1 cellular context compared by ENCODE assay signal in the genomic region with DNA sequence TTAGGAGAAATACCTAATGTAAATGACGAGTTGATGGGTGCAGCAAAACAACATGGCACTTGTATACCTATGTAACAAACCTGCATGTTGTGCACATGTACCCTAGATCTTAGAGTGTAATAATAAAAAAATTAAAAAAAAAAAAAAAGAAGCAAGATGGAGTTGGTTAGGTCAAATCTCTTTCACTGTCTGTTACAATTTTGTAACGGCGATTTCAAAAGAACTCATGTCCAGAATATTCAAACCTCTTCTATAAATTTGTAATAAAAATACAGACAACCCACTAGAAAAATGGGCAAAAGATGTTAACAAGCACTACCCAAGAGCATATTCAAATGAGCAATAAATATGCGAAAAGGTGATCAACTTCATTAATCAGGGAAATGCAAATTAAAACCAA.
A peak's percentile ranks its signal among the peaks of the same experiment; 100 is the strongest.
TF ChIP-seq lines count a peak whose summit lies in the region.

No MANE protein-coding gene starts in this region.

TF ChIP-seq in K562, 482 proteins besides CTCF, POLR2A, EP300 and RAD21 (continued from another document and continues in another):
- TF ChIP-seq, protein P1, sequence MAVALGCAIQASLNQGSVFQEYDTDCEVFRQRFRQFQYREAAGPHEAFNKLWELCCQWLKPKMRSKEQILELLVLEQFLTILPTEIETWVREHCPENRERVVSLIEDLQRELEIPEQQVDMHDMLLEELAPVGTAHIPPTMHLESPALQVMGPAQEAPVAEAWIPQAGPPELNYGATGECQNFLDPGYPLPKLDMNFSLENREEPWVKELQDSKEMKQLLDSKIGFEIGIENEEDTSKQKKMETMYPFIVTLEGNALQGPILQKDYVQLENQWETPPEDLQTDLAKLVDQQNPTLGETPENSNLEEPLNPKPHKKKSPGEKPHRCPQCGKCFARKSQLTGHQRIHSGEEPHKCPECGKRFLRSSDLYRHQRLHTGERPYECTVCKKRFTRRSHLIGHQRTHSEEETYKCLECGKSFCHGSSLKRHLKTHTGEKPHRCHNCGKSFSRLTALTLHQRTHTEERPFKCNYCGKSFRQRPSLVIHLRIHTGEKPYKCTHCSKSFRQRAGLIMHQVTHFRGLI (CRISPR knock-in tag; IDR thresholded peaks at IDR 0.05): peak; percentile 94
- TF ChIP-seq NFIX (CRISPR knock-in tag; IDR thresholded peaks at IDR 0.05; ENCODE audit: low read depth) (peak; percentile 40), ZNF347 (CRISPR knock-in tag; IDR thresholded peaks at IDR 0.05; ENCODE audit: low read depth) (0 out of 2 replicates have a peak, but pooled peaks have one; percentile 53), ETS2 (tag; IDR thresholded peaks at IDR 0.05; ENCODE audit: borderline replicate concordance, poor library complexity, severe bottlenecking) (peak; percentile 85), ZNF41 (CRISPR knock-in tag; conservative IDR thresholded peaks at IDR 0.05) (peak; percentile 81), ETV1 (tag; conservative IDR thresholded peaks at IDR 0.05; ENCODE audit: low read depth) (peak; percentile 29; the same call in 1 of the 2 replicates), XRCC5 (IDR thresholded peaks at IDR 0.05; ENCODE audit: low read depth, low read length) (no peak), ZBTB17 (CRISPR knock-in tag; IDR thresholded peaks at IDR 0.05) (peak; percentile 80), ZNF57 (CRISPR knock-in tag; IDR thresholded peaks at IDR 0.05) (0 out of 2 replicates have a peak, but pooled peaks have one; percentile 57), POLR2H (tag; IDR thresholded peaks at IDR 0.05; ENCODE audit: low read depth) (peak; percentile 75), NFXL1 (CRISPR knock-in tag; IDR thresholded peaks at IDR 0.05) (peak; percentile 27; the same call in 1 of the 2 replicates), MECOM (CRISPR knock-in tag; IDR thresholded peaks at IDR 0.05) (peak; percentile 91), HDAC8 (tag; IDR thresholded peaks at IDR 0.05) (no peak), NFE2L1 (tag; IDR thresholded peaks at IDR 0.05; ENCODE audit: borderline replicate concordance, low read depth) (peak; percentile 61; the same call in 1 of the 2 replicates), ZNF354B (CRISPR knock-in tag; IDR thresholded peaks at IDR 0.05) (0 out of 2 replicates have a peak, but pooled peaks have one; percentile 53), ZNF311 (CRISPR knock-in tag; IDR thresholded peaks at IDR 0.05) (peak; percentile 97), ZNF766 (CRISPR knock-in tag; conservative IDR thresholded peaks at IDR 0.05) (peak; percentile 82), MYBL2 (IDR thresholded peaks at IDR 0.05; ENCODE audit: low read depth) (no peak), MYBL2 (CRISPR knock-in tag; IDR thresholded peaks at IDR 0.05; ENCODE audit: borderline replicate concordance) (no peak), DMBX1 (CRISPR knock-in tag; IDR thresholded peaks at IDR 0.05; ENCODE audit: borderline replicate concordance) (peak; percentile 98), ELF2 (CRISPR knock-in tag; IDR thresholded peaks at IDR 0.05) (peak; percentile 59), ZNF23 (CRISPR knock-in tag; IDR thresholded peaks at IDR 0.05) (peak; percentile 51; the same call in 1 of the 2 replicates), TEAD1 (CRISPR knock-in tag; IDR thresholded peaks at IDR 0.05) (peak in 1 of 2 experiments; percentile 83; a peak in 2 of 4 replicates), RCOR1 (IDR thresholded peaks at IDR 0.05; ENCODE audit: borderline replicate concordance in 1 of 2, low read depth in 2 of 2, low read length in 2 of 2) (no peak), ZNF583 (CRISPR knock-in tag; IDR thresholded peaks at IDR 0.05) (peak; percentile 84), PTTG1 (tag; IDR thresholded peaks at IDR 0.05; ENCODE audit: low read depth) (peak; percentile 96), PTRF (tag; IDR thresholded peaks at IDR 0.05) (peak; percentile 97), HIVEP1 (CRISPR knock-in tag; IDR thresholded peaks at IDR 0.05) (peak; percentile 89), ZNF589 (CRISPR knock-in tag; IDR thresholded peaks at IDR 0.05; ENCODE audit: low read depth) (peak; percentile 88; the same call in 1 of the 2 replicates), U2AF2 (optimal IDR thresholded peaks at IDR 0.05; ENCODE audit: low read depth, low read length) (no peak), ZNF239 (CRISPR knock-in tag; IDR thresholded peaks at IDR 0.05) (peak; percentile 81), ZNF212 (CRISPR knock-in tag; IDR thresholded peaks at IDR 0.05) (peak; percentile 64; the same call in 1 of the 2 replicates), TAF7 (tag; IDR thresholded peaks at IDR 0.05) (peak; percentile 85), ATF1 (CRISPR knock-in tag; IDR thresholded peaks at IDR 0.05) (no peak), ATF1 (tag; IDR thresholded peaks at IDR 0.05) (peak; percentile 40; the same call in 1 of the 2 replicates)
- TF ChIP-seq, protein P2, sequence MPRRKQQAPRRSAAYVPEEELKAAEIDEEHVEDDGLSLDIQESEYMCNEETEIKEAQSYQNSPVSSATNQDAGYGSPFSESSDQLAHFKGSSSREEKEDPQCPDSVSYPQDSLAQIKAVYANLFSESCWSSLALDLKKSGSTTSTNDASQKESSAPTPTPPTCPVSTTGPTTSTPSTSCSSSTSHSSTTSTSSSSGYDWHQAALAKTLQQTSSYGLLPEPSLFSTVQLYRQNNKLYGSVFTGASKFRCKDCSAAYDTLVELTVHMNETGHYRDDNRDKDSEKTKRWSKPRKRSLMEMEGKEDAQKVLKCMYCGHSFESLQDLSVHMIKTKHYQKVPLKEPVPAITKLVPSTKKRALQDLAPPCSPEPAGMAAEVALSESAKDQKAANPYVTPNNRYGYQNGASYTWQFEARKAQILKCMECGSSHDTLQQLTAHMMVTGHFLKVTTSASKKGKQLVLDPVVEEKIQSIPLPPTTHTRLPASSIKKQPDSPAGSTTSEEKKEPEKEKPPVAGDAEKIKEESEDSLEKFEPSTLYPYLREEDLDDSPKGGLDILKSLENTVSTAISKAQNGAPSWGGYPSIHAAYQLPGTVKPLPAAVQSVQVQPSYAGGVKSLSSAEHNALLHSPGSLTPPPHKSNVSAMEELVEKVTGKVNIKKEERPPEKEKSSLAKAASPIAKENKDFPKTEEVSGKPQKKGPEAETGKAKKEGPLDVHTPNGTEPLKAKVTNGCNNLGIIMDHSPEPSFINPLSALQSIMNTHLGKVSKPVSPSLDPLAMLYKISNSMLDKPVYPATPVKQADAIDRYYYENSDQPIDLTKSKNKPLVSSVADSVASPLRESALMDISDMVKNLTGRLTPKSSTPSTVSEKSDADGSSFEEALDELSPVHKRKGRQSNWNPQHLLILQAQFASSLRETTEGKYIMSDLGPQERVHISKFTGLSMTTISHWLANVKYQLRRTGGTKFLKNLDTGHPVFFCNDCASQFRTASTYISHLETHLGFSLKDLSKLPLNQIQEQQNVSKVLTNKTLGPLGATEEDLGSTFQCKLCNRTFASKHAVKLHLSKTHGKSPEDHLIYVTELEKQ (CRISPR knock-in tag; IDR thresholded peaks at IDR 0.05): peak; percentile 89
- TF ChIP-seq, protein P3, sequence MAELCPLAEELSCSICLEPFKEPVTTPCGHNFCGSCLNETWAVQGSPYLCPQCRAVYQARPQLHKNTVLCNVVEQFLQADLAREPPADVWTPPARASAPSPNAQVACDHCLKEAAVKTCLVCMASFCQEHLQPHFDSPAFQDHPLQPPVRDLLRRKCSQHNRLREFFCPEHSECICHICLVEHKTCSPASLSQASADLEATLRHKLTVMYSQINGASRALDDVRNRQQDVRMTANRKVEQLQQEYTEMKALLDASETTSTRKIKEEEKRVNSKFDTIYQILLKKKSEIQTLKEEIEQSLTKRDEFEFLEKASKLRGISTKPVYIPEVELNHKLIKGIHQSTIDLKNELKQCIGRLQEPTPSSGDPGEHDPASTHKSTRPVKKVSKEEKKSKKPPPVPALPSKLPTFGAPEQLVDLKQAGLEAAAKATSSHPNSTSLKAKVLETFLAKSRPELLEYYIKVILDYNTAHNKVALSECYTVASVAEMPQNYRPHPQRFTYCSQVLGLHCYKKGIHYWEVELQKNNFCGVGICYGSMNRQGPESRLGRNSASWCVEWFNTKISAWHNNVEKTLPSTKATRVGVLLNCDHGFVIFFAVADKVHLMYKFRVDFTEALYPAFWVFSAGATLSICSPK (IDR thresholded peaks at IDR 0.05; ENCODE audit: borderline replicate concordance): no peak
- TF ChIP-seq, protein P4, sequence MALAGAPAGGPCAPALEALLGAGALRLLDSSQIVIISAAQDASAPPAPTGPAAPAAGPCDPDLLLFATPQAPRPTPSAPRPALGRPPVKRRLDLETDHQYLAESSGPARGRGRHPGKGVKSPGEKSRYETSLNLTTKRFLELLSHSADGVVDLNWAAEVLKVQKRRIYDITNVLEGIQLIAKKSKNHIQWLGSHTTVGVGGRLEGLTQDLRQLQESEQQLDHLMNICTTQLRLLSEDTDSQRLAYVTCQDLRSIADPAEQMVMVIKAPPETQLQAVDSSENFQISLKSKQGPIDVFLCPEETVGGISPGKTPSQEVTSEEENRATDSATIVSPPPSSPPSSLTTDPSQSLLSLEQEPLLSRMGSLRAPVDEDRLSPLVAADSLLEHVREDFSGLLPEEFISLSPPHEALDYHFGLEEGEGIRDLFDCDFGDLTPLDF (CRISPR knock-in tag; IDR thresholded peaks at IDR 0.05): no peak
- TF ChIP-seq, protein P5, sequence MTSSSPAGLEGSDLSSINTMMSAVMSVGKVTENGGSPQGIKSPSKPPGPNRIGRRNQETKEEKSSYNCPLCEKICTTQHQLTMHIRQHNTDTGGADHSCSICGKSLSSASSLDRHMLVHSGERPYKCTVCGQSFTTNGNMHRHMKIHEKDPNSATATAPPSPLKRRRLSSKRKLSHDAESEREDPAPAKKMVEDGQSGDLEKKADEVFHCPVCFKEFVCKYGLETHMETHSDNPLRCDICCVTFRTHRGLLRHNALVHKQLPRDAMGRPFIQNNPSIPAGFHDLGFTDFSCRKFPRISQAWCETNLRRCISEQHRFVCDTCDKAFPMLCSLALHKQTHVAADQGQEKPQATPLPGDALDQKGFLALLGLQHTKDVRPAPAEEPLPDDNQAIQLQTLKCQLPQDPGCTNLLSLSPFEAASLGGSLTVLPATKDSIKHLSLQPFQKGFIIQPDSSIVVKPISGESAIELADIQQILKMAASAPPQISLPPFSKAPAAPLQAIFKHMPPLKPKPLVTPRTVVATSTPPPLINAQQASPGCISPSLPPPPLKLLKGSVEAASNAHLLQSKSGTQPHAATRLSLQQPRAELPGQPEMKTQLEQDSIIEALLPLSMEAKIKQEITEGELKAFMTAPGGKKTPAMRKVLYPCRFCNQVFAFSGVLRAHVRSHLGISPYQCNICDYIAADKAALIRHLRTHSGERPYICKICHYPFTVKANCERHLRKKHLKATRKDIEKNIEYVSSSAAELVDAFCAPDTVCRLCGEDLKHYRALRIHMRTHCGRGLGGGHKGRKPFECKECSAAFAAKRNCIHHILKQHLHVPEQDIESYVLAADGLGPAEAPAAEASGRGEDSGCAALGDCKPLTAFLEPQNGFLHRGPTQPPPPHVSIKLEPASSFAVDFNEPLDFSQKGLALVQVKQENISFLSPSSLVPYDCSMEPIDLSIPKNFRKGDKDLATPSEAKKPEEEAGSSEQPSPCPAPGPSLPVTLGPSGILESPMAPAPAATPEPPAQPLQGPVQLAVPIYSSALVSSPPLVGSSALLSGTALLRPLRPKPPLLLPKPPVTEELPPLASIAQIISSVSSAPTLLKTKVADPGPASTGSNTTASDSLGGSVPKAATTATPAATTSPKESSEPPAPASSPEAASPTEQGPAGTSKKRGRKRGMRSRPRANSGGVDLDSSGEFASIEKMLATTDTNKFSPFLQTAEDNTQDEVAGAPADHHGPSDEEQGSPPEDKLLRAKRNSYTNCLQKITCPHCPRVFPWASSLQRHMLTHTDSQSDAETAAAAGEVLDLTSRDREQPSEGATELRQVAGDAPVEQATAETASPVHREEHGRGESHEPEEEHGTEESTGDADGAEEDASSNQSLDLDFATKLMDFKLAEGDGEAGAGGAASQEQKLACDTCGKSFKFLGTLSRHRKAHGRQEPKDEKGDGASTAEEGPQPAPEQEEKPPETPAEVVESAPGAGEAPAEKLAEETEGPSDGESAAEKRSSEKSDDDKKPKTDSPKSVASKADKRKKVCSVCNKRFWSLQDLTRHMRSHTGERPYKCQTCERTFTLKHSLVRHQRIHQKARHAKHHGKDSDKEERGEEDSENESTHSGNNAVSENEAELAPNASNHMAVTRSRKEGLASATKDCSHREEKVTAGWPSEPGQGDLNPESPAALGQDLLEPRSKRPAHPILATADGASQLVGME (CRISPR knock-in tag; IDR thresholded peaks at IDR 0.05): 0 out of 2 replicates have a peak, but pooled peaks have one; percentile 47
- TF ChIP-seq, protein P6, sequence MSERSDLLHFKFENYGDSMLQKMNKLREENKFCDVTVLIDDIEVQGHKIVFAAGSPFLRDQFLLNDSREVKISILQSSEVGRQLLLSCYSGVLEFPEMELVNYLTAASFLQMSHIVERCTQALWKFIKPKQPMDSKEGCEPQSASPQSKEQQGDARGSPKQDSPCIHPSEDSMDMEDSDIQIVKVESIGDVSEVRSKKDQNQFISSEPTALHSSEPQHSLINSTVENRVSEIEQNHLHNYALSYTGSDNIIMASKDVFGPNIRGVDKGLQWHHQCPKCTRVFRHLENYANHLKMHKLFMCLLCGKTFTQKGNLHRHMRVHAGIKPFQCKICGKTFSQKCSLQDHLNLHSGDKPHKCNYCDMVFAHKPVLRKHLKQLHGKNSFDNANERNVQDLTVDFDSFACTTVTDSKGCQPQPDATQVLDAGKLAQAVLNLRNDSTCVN (CRISPR knock-in tag; IDR thresholded peaks at IDR 0.05): peak; percentile 82; the same call in 1 of the 2 replicates
- TF ChIP-seq, protein P7, sequence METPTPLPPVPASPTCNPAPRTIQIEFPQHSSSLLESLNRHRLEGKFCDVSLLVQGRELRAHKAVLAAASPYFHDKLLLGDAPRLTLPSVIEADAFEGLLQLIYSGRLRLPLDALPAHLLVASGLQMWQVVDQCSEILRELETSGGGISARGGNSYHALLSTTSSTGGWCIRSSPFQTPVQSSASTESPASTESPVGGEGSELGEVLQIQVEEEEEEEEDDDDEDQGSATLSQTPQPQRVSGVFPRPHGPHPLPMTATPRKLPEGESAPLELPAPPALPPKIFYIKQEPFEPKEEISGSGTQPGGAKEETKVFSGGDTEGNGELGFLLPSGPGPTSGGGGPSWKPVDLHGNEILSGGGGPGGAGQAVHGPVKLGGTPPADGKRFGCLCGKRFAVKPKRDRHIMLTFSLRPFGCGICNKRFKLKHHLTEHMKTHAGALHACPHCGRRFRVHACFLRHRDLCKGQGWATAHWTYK (CRISPR knock-in tag; IDR thresholded peaks at IDR 0.05): peak; percentile 86
- TF ChIP-seq, protein P8, sequence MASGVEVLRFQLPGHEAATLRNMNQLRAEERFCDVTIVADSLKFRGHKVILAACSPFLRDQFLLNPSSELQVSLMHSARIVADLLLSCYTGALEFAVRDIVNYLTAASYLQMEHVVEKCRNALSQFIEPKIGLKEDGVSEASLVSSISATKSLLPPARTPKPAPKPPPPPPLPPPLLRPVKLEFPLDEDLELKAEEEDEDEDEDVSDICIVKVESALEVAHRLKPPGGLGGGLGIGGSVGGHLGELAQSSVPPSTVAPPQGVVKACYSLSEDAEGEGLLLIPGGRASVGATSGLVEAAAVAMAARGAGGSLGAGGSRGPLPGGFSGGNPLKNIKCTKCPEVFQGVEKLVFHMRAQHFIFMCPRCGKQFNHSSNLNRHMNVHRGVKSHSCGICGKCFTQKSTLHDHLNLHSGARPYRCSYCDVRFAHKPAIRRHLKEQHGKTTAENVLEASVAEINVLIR (CRISPR knock-in tag; IDR thresholded peaks at IDR 0.05): peak; percentile 54
